Comparison of ENCODE assay signal across 1 cellular context in the genomic region with DNA sequence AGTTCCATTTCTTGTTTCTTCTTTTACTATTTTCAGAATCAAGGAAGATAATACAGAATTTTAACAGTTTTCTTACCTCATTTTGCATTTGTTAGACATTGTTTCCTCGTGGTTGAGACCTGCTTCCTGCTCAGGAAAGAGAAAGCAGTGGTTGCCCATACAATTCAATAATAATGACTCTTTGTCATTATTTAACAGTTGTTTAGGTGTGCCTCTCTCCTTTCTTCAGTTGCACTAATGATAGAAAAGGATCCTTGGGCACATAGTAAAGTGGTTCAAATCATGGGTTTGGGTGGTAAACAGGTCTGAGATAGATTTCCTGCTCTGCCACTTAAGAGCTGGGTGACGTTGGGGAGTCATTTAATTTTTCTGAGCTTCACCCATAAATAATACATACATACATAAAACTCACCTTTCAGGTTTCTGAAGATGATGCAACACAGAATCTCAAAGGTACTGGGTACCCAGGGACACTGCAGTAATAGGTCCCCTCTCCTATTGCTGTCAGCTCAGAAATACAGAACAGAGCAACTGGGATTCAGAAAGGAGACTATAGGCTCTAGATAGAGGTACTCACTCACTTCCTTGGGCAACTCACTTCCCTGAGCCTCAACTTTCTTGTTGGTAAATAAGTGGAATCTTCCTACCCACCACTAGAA.
TF ChIP-seq lines count a peak whose summit lies in the region.

No MANE protein-coding gene starts in this region.

TF ChIP-seq in HCT116, 20 proteins besides CTCF, POLR2A, EP300 and RAD21 (continued from another document):
- TF ChIP-seq, protein P1, sequence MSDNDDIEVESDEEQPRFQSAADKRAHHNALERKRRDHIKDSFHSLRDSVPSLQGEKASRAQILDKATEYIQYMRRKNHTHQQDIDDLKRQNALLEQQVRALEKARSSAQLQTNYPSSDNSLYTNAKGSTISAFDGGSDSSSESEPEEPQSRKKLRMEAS (IDR thresholded peaks at IDR 0.05): no peak
- TF ChIP-seq EZH2 (IDR thresholded peaks at IDR 0.05): no peak
- TF ChIP-seq SIN3A (IDR thresholded peaks at IDR 0.05; ENCODE audit: low read depth): no peak
- TF ChIP-seq ZFX (IDR thresholded peaks at IDR 0.05): no peak
- 0 out of 2 replicates have a peak, but pooled peaks have one; percentile 20 for TF ChIP-seq JUND (IDR thresholded peaks at IDR 0.05)
- TF ChIP-seq YY1 (IDR thresholded peaks at IDR 0.05; ENCODE audit: extremely low read depth, insufficient replicate concordance, low read depth, low read length): no peak
- peak; percentile 59 for TF ChIP-seq CEBPB (IDR thresholded peaks at IDR 0.05; ENCODE audit: low read depth)
- no peak for TF ChIP-seq FOSL1 (IDR thresholded peaks at IDR 0.05; ENCODE audit: low read depth)
- no peak for TF ChIP-seq CBX3 (IDR thresholded peaks at IDR 0.05; ENCODE audit: low read depth)
